ENCODE assay signal across 12 cellular contexts in the genomic region with DNA sequence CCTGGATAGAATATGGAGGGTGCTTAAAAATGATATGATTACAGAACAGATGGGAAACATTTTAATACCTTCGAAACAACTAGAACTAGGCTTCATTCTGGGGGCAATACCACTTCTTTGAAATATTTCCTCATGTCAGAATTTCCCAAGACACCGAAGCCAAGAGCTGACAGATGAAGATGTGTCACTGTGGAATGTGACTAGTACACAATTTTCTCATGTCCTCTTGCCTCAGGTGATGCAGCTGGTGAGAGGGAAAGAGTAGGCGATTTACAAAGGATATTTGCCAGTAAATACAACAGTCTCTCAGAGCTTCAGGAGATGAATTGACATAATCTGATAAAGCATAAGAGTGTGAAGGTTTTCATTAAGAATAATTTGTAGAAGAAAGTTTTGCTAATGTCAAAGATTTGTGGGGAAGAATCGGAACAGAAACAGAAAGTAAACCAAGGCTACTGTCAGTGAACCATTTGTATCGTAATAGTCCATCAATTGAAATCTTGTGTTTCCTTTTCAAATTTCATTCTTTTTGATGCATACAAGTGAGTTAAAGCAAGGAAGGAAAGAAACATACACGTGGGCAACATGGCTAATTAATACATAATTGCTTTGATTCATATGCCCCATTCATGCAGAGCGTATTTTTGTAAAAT.
DNase-seq lines count a peak whose midpoint lies in the region; TF ChIP-seq lines count a peak whose summit lies in the region.
"Had no signal": no experiment of that assay in that cellular context is flagged by ENCODE, and none has a peak within 500 bp of the region (broad histone marks: within the 10 kb centered on the region; RNA-seq: fewer than 3 reads in every experiment).

No MANE protein-coding gene starts in this region.

- DNase-seq in NAMALWA (ENCODE audit: low spot score): peak; percentile 9
- DNase-seq in MCF 10A (ENCODE audit: unreplicated experiment): peak; percentile 73
- peak; percentile 30 for DNase-seq in kidney tubule cell (ENCODE audit: low spot score)
- no peak for DNase-seq in suprapubic skin (ENCODE audit: low spot score in 2 of 2)
- DNase-seq in erythroblast (lab: John Stamatoyannopoulos, UW): no peak
- no peak for DNase-seq in NCI-H2081 (lab: John Stamatoyannopoulos, UW)
- DNase-seq in A673 (ENCODE audit: low spot score): no peak
- DNase-seq: activated T-cell treated with anti-CD3 and anti-CD28 coated beads, Interleukin-2, amount 50 U/mL, for 48 hours; immature natural killer cell had no signal

- no peak overlapping the region for H3K27ac ChIP-seq in suprapubic skin
- no peak overlapping the region for H3K27ac ChIP-seq in A673 (ENCODE audit: low read depth, low read length, poor library complexity, severe bottlenecking)

- 31% methylated on average over 7 of the region's 7 CpGs for WGBS in suprapubic skin

- no peaks in the 10 kb centered on the region for H3K9me3 ChIP-seq in suprapubic skin
- no peaks in the 10 kb centered on the region for H3K9me3 ChIP-seq in A673 (ENCODE audit: low read depth, low read length, poor library complexity, severe bottlenecking)

- H3K4me1 ChIP-seq in suprapubic skin (peaks cover 16% of the 10 kb centered on the region), A673 (ENCODE audit: insufficient read depth, low read length, poor library complexity, severe bottlenecking) (no peaks in the 10 kb centered on the region)

- no peaks in the 10 kb centered on the region for H3K27me3 Mint-ChIP-seq in MCF 10A (ENCODE audit: insufficient read depth, unreplicated experiment)

- no peaks in the 10 kb centered on the region for H3K36me3 Mint-ChIP-seq in MCF 10A (ENCODE audit: insufficient read depth, unreplicated experiment)
- H3K36me3 Mint-ChIP-seq: brain, immature natural killer cell had no signal

- intact Hi-C loops in MCF 10A (cut with micrococcal nuclease) (no loop called here), A673 (cut with micrococcal nuclease; ENCODE audit: unreplicated experiment) (no loop called here)

- H3K9me3 Mint-ChIP-seq in MCF 10A (ENCODE audit: unreplicated experiment): no peaks in the 10 kb centered on the region
- H3K9me3 Mint-ChIP-seq: stimulated activated naive CD8-positive, alpha-beta T cell treated with anti-CD3 and anti-CD28 coated beads, Interleukin-15, Interleukin-2, amounts not matched to agents 100 ng/mL and 50 ng/mL, for 24 hours had no signal

- peak overlapping the region; percentile 63 for H3K4me3 Mint-ChIP-seq in MCF 10A (ENCODE audit: unreplicated experiment)
- H3K4me3 Mint-ChIP-seq: brain; immature natural killer cell; stimulated activated naive CD8-positive, alpha-beta T cell treated with anti-CD3 and anti-CD28 coated beads, Interleukin-15, Interleukin-2, amounts not matched to agents 100 ng/mL and 50 ng/mL, for 24 hours had no signal

- TF ChIP-seq EP300 in suprapubic skin (IDR thresholded peaks at IDR 0.05): no peak

- no peaks in the 10 kb centered on the region for H3K36me3 ChIP-seq in suprapubic skin
- no peaks in the 10 kb centered on the region for H3K36me3 ChIP-seq in A673 (ENCODE audit: insufficient read depth, low read length, poor library complexity, severe bottlenecking)

- BruUV-seq in MCF 10A (replicated peaks; lab: Mats Ljungman, UMichigan): no TSS peak
- no TSS peak for BruUV-seq in A673 (replicated peaks; lab: Mats Ljungman, UMichigan)

- H3K27me3 ChIP-seq in suprapubic skin (no peaks in the 10 kb centered on the region), A673 (replicated peaks; ENCODE audit: insufficient read depth, low read depth, low read length, poor library complexity) (no peaks in the 10 kb centered on the region)

- POLR2A ChIA-PET in MCF 10A (lab: Yijun Ruan, JAX): interaction anchor here (0.6 to 1.1 kb wide), 3 partner anchors 50 to 161 kb away, joined by 3 to 4 read pairs (median 3); no protein-coding TSS in a partner anchor
- POLR2A ChIA-PET in A673 (lab: Charles Lee; ENCODE audit: low non-redundant PET): no interaction called here

- peaks cover 24% of the 10 kb centered on the region for H3K4me1 Mint-ChIP-seq in MCF 10A (ENCODE audit: insufficient read depth, unreplicated experiment)
- H3K4me1 Mint-ChIP-seq: immature natural killer cell had no signal

- H3K4me3 ChIP-seq in suprapubic skin (peak overlapping the region; percentile 33), A673 (ENCODE audit: low read depth, low read length, poor library complexity, severe bottlenecking) (no peak overlapping the region)
- H3K4me3 ChIP-seq: K562 had no signal

- CTCF ChIA-PET in MCF 10A (lab: Yijun Ruan, JAX) (interaction anchor here (0.6 to 1.4 kb wide), 4 partner anchors 17 to 200 kb away, joined by 3 to 5 read pairs (median 4); no protein-coding TSS in a partner anchor), A673 (lab: Charles Lee) (no interaction called here)

- TF ChIP-seq CTCF in MCF 10A (IDR thresholded peaks at IDR 0.05; ENCODE audit: unreplicated experiment): no peak
- no peak for TF ChIP-seq CTCF in suprapubic skin (IDR thresholded peaks at IDR 0.05)
- TF ChIP-seq CTCF in A673 (conservative IDR thresholded peaks at IDR 0.05; ENCODE audit: low read depth, low read length): no peak

- no peak for TF ChIP-seq POLR2A in suprapubic skin (IDR thresholded peaks at IDR 0.05)
- no peak for TF ChIP-seq POLR2A in erythroblast (IDR thresholded peaks at IDR 0.05; ENCODE audit: low read length)

- peak overlapping the region; percentile 11 for H3K27ac Mint-ChIP-seq in MCF 10A (ENCODE audit: low read depth, unreplicated experiment)
- H3K27ac Mint-ChIP-seq: brain; immature natural killer cell; stimulated activated naive CD8-positive, alpha-beta T cell treated with anti-CD3 and anti-CD28 coated beads, Interleukin-15, Interleukin-2, amounts not matched to agents 100 ng/mL and 50 ng/mL, for 24 hours had no signal

Comparison
In these comparisons a context has a peak if more than half of its experiments do, and no peak if none do; other contexts are left out.
1. DNase-seq: peak in NAMALWA (single experiment), MCF 10A (single experiment) and kidney tubule cell (single experiment); none in suprapubic skin (0 of 2), erythroblast (0 of 2), NCI-H2081 (0 of 2) and A673 (single experiment).